23 cellular contexts compared by ENCODE assay signal in genomic region chr5:53923969-53924876, GRCh38.
DNase-seq lines count a peak whose midpoint lies in the region; ATAC-seq and TF ChIP-seq lines count a peak whose summit lies in the region.
"Had no signal": no experiment of that assay in that cellular context is flagged by ENCODE, and none has a peak within 500 bp of the region (broad histone marks: within the 10 kb centered on the region; RNA-seq: fewer than 3 reads in every experiment).

No MANE protein-coding gene starts in this region.

- no peaks in the 10 kb centered on the region for H3K9me2 ChIP-seq in hepatocyte (replicated peaks; ENCODE audit: insufficient read depth)

- POLR2A ChIA-PET in A673 (lab: Charles Lee; ENCODE audit: low non-redundant PET), result interaction anchor here (0.6 kb wide), 1 partner anchor 20 kb away, joined by 3 read pairs; no protein-coding TSS in a partner anchor

- H3K4me3 ChIP-seq in ACC112 (ENCODE audit: low read depth, low read length) (no peak overlapping the region), hepatocyte (no peak overlapping the region), A673 (ENCODE audit: low read depth, low read length, poor library complexity, severe bottlenecking) (no peak overlapping the region)
- H3K4me3 ChIP-seq: pancreas, Peyer's patch, right lobe of liver had no signal

- H3K79me2 ChIP-seq in ACC112 (ENCODE audit: control insufficient read depth, insufficient read depth, low read length, unreplicated experiment) (no peaks in the 10 kb centered on the region), hepatocyte (no peaks in the 10 kb centered on the region)

- no peak overlapping the region for H3K4me2 ChIP-seq in hepatocyte

- ATAC-seq in HG02798 (IDR thresholded peaks at IDR 0.05; ENCODE audit: poor library complexity, unreplicated experiment) (no peak), GM18858 (IDR thresholded peaks at IDR 0.05; ENCODE audit: unreplicated experiment) (no peak)
- ATAC-seq: naive thymus-derived CD4-positive, alpha-beta T cell; pancreas; right lobe of liver had no signal

- H3K27ac ChIP-seq in ACC112 (ENCODE audit: low read depth, low read length), result no peak overlapping the region
- H3K27ac ChIP-seq in hepatocyte, result no peak overlapping the region
- no peak overlapping the region for H3K27ac ChIP-seq in A673 (ENCODE audit: low read depth, low read length, poor library complexity, severe bottlenecking)
- H3K27ac ChIP-seq: HL-60, pancreas, Peyer's patch, right lobe of liver had no signal

- H3K9me3 ChIP-seq in hepatocyte (ENCODE audit: low read depth) (no peaks in the 10 kb centered on the region), A673 (ENCODE audit: low read depth, low read length, poor library complexity, severe bottlenecking) (no peaks in the 10 kb centered on the region)
- H3K9me3 ChIP-seq: pancreas, Peyer's patch, right lobe of liver had no signal

- H2AFZ ChIP-seq in ACC112 (ENCODE audit: low read length, unreplicated experiment) (peak overlapping the region; percentile 32), hepatocyte (no peak overlapping the region)

- intact Hi-C loops in A673 (cut with micrococcal nuclease; ENCODE audit: unreplicated experiment), result no loop called here

- no peak for TF ChIP-seq CTCF in hepatocyte (IDR thresholded peaks at IDR 0.05; ENCODE audit: poor library complexity)
- TF ChIP-seq CTCF in A673 (conservative IDR thresholded peaks at IDR 0.05; ENCODE audit: low read depth, low read length), result no peak

- H3K27me3 ChIP-seq in ACC112 (ENCODE audit: insufficient read depth, low read length) (no peaks in the 10 kb centered on the region), hepatocyte (no peaks in the 10 kb centered on the region), A673 (replicated peaks; ENCODE audit: insufficient read depth, low read depth, low read length, poor library complexity) (no peaks in the 10 kb centered on the region)
- H3K27me3 ChIP-seq: pancreas, Peyer's patch, right lobe of liver had no signal

- peak; percentile 37 for DNase-seq in EH (ENCODE audit: low read depth)
- peak; percentile 55 for DNase-seq in NCI-H82 (lab: John Stamatoyannopoulos, UW)
- peak; percentile 11 for DNase-seq in hepatocyte (ENCODE audit: low spot score)
- DNase-seq in NCI-H146 treated with DMSO at 0.1 percent for 48 hours (lab: John Stamatoyannopoulos, UW; ENCODE audit: unreplicated experiment), result no peak
- DNase-seq in A673 (ENCODE audit: low spot score), result no peak
- DNase-seq: activated CD4-positive, alpha-beta memory T cell treated with anti-CD3 and anti-CD28 coated beads for 36 hours; activated CD4-positive, CD25-positive, alpha-beta regulatory T cell; activated naive CD4-positive, alpha-beta T cell; activated T-cell treated with anti-CD3 and anti-CD28 coated beads for 4 hours; aorta; CD8-positive, alpha-beta memory T cell; naive thymus-derived CD4-positive, alpha-beta T cell; NCI-H1436 treated with DMSO at 0.1 percent for 48 hours; NCI-H2227 treated with DMSO at 0.1 percent for 48 hours; pancreas; Peyer's patch; right lobe of liver; stimulated activated CD4-positive, alpha-beta T cell treated with anti-CD3 and anti-CD28 coated beads, Interleukin-15, amount 100 ng/mL, for 24 hours; substantia nigra had no signal

- H3K4me1 ChIP-seq in ACC112 (ENCODE audit: control insufficient read depth, insufficient read depth, low read length, unreplicated experiment) (no peaks in the 10 kb centered on the region), hepatocyte (ENCODE audit: insufficient read depth) (no peaks in the 10 kb centered on the region), A673 (ENCODE audit: insufficient read depth, low read length, poor library complexity, severe bottlenecking) (no peaks in the 10 kb centered on the region)
- H3K4me1 ChIP-seq: pancreas, Peyer's patch had no signal

- 69% methylated on average over 8 of the region's 8 CpGs for WGBS in hepatocyte (ENCODE audit: low lambda C conversion rate, missing lambda C conversion rate)

- no peaks in the 10 kb centered on the region for H4K20me1 ChIP-seq in hepatocyte (ENCODE audit: insufficient read depth, poor library complexity, severe bottlenecking)

- H3K36me3 ChIP-seq in ACC112 (ENCODE audit: insufficient read depth, low read length) (no peaks in the 10 kb centered on the region), hepatocyte (replicated peaks; ENCODE audit: insufficient read depth, low read depth) (no peaks in the 10 kb centered on the region), A673 (ENCODE audit: insufficient read depth, low read length, poor library complexity, severe bottlenecking) (no peaks in the 10 kb centered on the region)
- H3K36me3 ChIP-seq: pancreas, Peyer's patch, right lobe of liver had no signal

- CTCF ChIA-PET in A673 (lab: Charles Lee), result no interaction called here

- BruUV-seq in A673 (replicated peaks; lab: Mats Ljungman, UMichigan), result no TSS peak

Comparison
In these comparisons a context has a peak if more than half of its experiments do, and no peak if none do; other contexts are left out.
1. DNase-seq: peak in EH (single experiment), NCI-H82 (single experiment) and hepatocyte (single experiment); none in NCI-H146 treated with DMSO at 0.1 percent for 48 hours (single experiment) and A673 (single experiment).